7 cellular contexts compared by ENCODE assay signal in the genomic region with DNA sequence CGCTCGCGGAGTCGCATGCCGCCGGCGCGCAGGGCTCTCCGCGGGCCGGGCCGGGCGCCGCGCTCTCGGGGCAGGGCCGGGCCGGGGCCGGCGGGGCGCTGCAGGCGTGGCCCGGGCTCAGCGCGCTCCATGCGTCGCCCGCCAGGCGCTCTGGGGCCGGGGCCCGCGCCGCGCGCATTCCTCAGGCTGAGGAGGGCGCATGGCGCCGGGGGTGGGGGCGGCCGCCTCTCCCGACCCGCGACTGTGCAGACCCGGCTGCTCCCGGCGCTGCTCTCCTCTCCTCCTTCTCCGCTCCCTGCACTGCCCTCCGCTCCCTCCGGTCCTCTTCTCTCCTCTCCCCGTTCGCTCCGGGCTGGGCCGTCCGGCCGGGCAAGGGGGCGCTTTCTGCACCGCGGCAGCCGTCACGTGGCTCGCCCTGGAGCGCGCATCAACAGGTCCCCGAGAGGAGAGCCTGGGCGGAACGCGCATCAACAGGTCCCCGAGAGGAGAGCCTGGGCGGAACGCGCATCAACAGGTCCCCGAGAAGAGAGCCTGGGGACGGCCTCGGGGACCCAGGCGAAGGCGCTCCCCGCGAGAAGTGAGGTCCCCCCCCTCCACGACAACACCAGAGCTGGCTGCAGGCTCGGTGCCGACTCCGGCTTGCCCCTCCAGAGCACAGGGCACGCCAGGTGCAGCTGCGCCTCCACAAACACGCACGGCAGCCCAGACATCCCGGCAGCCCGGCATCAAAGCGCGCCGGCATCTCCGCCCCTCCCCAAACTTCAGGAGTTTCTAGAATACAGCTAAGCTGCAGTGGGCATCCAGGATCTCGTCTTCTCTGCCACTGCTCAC. TPM values are rescaled to one million over a fixed set of nuclear protein-coding genes. Genes with fewer than 3 reads are reported as not detected.
DNase-seq lines count a peak whose midpoint lies in the region; ATAC-seq lines count a peak whose summit lies in the region.

No MANE protein-coding gene starts in this region.

- peaks cover 5 to 17% (median 13%) of the 10 kb centered on the region in 3 donors for H3K4me1 Mint-ChIP-seq in IgD-negative memory B cell
- H3K4me1 Mint-ChIP-seq in activated naive CD8-positive, alpha-beta T cell treated with anti-CD3 and anti-CD28 coated beads, Interleukin-2, amount 50 U/mL, for 24 hours = peaks cover 39% of the 10 kb centered on the region

- H3K27me3 Mint-ChIP-seq in IgD-negative memory B cell = peaks cover 36% of the 10 kb centered on the region
- H3K27me3 Mint-ChIP-seq in activated naive CD8-positive, alpha-beta T cell treated with anti-CD3 and anti-CD28 coated beads, Interleukin-2, amount 50 U/mL, for 24 hours = peaks cover 28% of the 10 kb centered on the region

- H3K4me3 Mint-ChIP-seq in IgD-negative memory B cell = peak overlapping the region in 3 of 4 donors; percentile 41 to 87 (median 66)
- H3K4me3 Mint-ChIP-seq in activated naive CD8-positive, alpha-beta T cell treated with anti-CD3 and anti-CD28 coated beads, Interleukin-2, amount 50 U/mL, for 24 hours = peak overlapping the region; percentile 77

- H3K36me3 Mint-ChIP-seq in IgD-negative memory B cell = no peaks in the 10 kb centered on the region
- peaks cover 4% of the 10 kb centered on the region for H3K36me3 Mint-ChIP-seq in activated naive CD8-positive, alpha-beta T cell treated with anti-CD3 and anti-CD28 coated beads, Interleukin-2, amount 50 U/mL, for 24 hours (ENCODE audit: low read depth)

- H3K9me3 Mint-ChIP-seq in IgD-negative memory B cell = peaks cover 0 to 2% (median 0%) of the 10 kb centered on the region in 3 donors
- H3K9me3 Mint-ChIP-seq in activated naive CD8-positive, alpha-beta T cell treated with anti-CD3 and anti-CD28 coated beads, Interleukin-2, amount 50 U/mL, for 24 hours = no peaks in the 10 kb centered on the region

- H3K27ac Mint-ChIP-seq in IgD-negative memory B cell = no peak overlapping the region
- H3K27ac Mint-ChIP-seq in activated naive CD8-positive, alpha-beta T cell treated with anti-CD3 and anti-CD28 coated beads, Interleukin-2, amount 50 U/mL, for 24 hours = no peak overlapping the region

- peak; percentile 42 for DNase-seq in activated naive CD8-positive, alpha-beta T cell treated with anti-CD3 and anti-CD28 coated beads, Interleukin-2, amount 50 U/mL, for 24 hours
- DNase-seq in iPS-NIHi7 (ENCODE audit: extremely low spot score) = peak; percentile 78
- peak in 2 of 3 experiments; percentile 9 to 50 for DNase-seq in stimulated activated CD4-positive, alpha-beta T cell treated with anti-CD3 and anti-CD28 coated beads, TNF-alpha, amount 100 ng/mL, for 24 hours (ENCODE audit: low read depth in 3 of 3)
- no peak for DNase-seq in SKM-1 (lab: John Stamatoyannopoulos, UW; ENCODE audit: unreplicated experiment)
- DNase-seq in NCI-H345 (lab: John Stamatoyannopoulos, UW) = no peak
- no peak for DNase-seq in cerebellar nuclear complex (lab: John Stamatoyannopoulos, UW)

- ATAC-seq in activated naive CD8-positive, alpha-beta T cell treated with anti-CD3 and anti-CD28 coated beads, Interleukin-2, amount 50 U/mL, for 24 hours = peak; percentile 69

RNA-seq across cellular contexts. Expression of a gene that starts 12.9 kb away (rescaled TPM):
- 9.2 TPM for polyA plus RNA-seq in IgD-negative memory B cell

RNA-seq across cellular contexts. Expression of a gene that starts 55.3 kb away (rescaled TPM):
- polyA plus RNA-seq in IgD-negative memory B cell = 40.8 TPM

Comparison
In these comparisons a context has a peak if more than half of its experiments do, and no peak if none do; other contexts are left out.
1. DNase-seq: peak in activated naive CD8-positive, alpha-beta T cell treated with anti-CD3 and anti-CD28 coated beads, Interleukin-2, amount 50 U/mL, for 24 hours (single experiment), iPS-NIHi7 (single experiment) and stimulated activated CD4-positive, alpha-beta T cell treated with anti-CD3 and anti-CD28 coated beads, TNF-alpha, amount 100 ng/mL, for 24 hours (2 of 3); none in SKM-1 (single experiment), NCI-H345 (single experiment) and cerebellar nuclear complex (0 of 2).